Comparison of ENCODE assay signal across 9 cellular contexts in genomic region chr1:100443739-100444571, GRCh38.
DNase-seq lines count a peak whose midpoint lies in the region; ATAC-seq, FAIRE-seq and TF ChIP-seq lines count a peak whose summit lies in the region.
"Had no signal": no experiment of that assay in that cellular context is flagged by ENCODE, and none has a peak within 500 bp of the region (broad histone marks: within the 10 kb centered on the region; RNA-seq: fewer than 3 reads in every experiment).

No MANE protein-coding gene starts in this region.

- DNase-seq in GM18507 (ENCODE audit: extremely low spot score, insufficient read length, low read depth): no peak
- DNase-seq in Peyer's patch: no peak
- DNase-seq in fibroblast of mammary gland (ENCODE audit: low read depth): peak; percentile 35
- peak; percentile 28 to 55 for DNase-seq in stimulated activated naive CD8-positive, alpha-beta T cell treated with anti-CD3 and anti-CD28 coated beads, Interleukin-15, amount 100 ng/mL, for 72 hours
- DNase-seq in DMS 273 treated with DMSO at 0.1 percent for 48 hours (lab: John Stamatoyannopoulos, UW): no peak
- DNase-seq in Caco-2: no peak
- no peak for DNase-seq in DMS153 (lab: John Stamatoyannopoulos, UW)

- peak overlapping the region; percentile 83 to 88 for H3K4me3 Mint-ChIP-seq in stimulated activated naive CD8-positive, alpha-beta T cell treated with anti-CD3 and anti-CD28 coated beads, Interleukin-15, amount 100 ng/mL, for 72 hours
- H3K4me3 Mint-ChIP-seq in Caco-2 (ENCODE audit: unreplicated experiment): no peak overlapping the region

- H3K4me1 ChIP-seq in Peyer's patch (peaks cover 0 to 22% (median 0%) of the 10 kb centered on the region in 4 donors), Caco-2 (peaks cover 32% of the 10 kb centered on the region)

- ATAC-seq in GM21825 (IDR thresholded peaks at IDR 0.05; ENCODE audit: unreplicated experiment): peak; percentile 81
- peak; percentile 88 for ATAC-seq in stimulated activated naive CD8-positive, alpha-beta T cell treated with anti-CD3 and anti-CD28 coated beads, Interleukin-15, amount 100 ng/mL, for 72 hours

- peak overlapping the region; percentile 92 to 97 for H3K27ac Mint-ChIP-seq in stimulated activated naive CD8-positive, alpha-beta T cell treated with anti-CD3 and anti-CD28 coated beads, Interleukin-15, amount 100 ng/mL, for 72 hours
- H3K27ac Mint-ChIP-seq in Caco-2 (ENCODE audit: unreplicated experiment): no peak overlapping the region

- H3K4me3 ChIP-seq in Peyer's patch: no peak overlapping the region
- no peak overlapping the region for H3K4me3 ChIP-seq in fibroblast of mammary gland (ENCODE audit: control insufficient read depth, low read depth, low read length)
- H3K4me3 ChIP-seq in Caco-2 (ENCODE audit: low read depth, low read length): no peak overlapping the region

- BruUV-seq in Caco-2 (replicated peaks; lab: Mats Ljungman, UMichigan): no TSS peak

- H3K36me3 Mint-ChIP-seq in Caco-2 (ENCODE audit: insufficient read depth, unreplicated experiment): no peaks in the 10 kb centered on the region

- no peaks in the 10 kb centered on the region for H3K9me3 Mint-ChIP-seq in stimulated activated naive CD8-positive, alpha-beta T cell treated with anti-CD3 and anti-CD28 coated beads, Interleukin-15, amount 100 ng/mL, for 72 hours
- no peaks in the 10 kb centered on the region for H3K9me3 Mint-ChIP-seq in Caco-2 (ENCODE audit: unreplicated experiment)

- no peaks in the 10 kb centered on the region for H3K9me3 ChIP-seq in Peyer's patch
- no peaks in the 10 kb centered on the region for H3K9me3 ChIP-seq in Caco-2

- intact Hi-C loops in Caco-2 (cut with micrococcal nuclease; ENCODE audit: unreplicated experiment): no loop called here

- peaks cover 78% of the 10 kb centered on the region for H3K4me1 Mint-ChIP-seq in stimulated activated naive CD8-positive, alpha-beta T cell treated with anti-CD3 and anti-CD28 coated beads, Interleukin-15, amount 100 ng/mL, for 72 hours
- peaks cover 21% of the 10 kb centered on the region for H3K4me1 Mint-ChIP-seq in Caco-2 (ENCODE audit: low read depth, unreplicated experiment)

- POLR2A ChIA-PET in Caco-2 (lab: Charles Lee): no interaction called here

- no peak for TF ChIP-seq CTCF in Peyer's patch (IDR thresholded peaks at IDR 0.05)
- TF ChIP-seq CTCF in fibroblast of mammary gland (conservative IDR thresholded peaks at IDR 0.05; ENCODE audit: control insufficient read depth, insufficient read depth, low read depth, low read length): no peak
- TF ChIP-seq CTCF in Caco-2 (IDR thresholded peaks at IDR 0.05; ENCODE audit: insufficient read depth in 1 of 2, low read depth in 1 of 2, low read length in 1 of 2, severe bottlenecking in 1 of 2, unreplicated experiment in 1 of 2): no peak

- H3K27me3 ChIP-seq in Peyer's patch: no peaks in the 10 kb centered on the region
- H3K27me3 ChIP-seq in Caco-2 (replicated peaks; ENCODE audit: control insufficient read depth, insufficient read depth, low read length): no peaks in the 10 kb centered on the region

- FAIRE-seq in GM18507 (lab: Jason Lieb, UNC): peak; percentile 86

- peak overlapping the region; percentile 33 to 67 (median 44) for H3K27ac ChIP-seq in Peyer's patch
- H3K27ac ChIP-seq: KMS-11 had no signal

- H3K36me3 ChIP-seq in Peyer's patch (no peaks in the 10 kb centered on the region), Caco-2 (ENCODE audit: control insufficient read depth, insufficient read depth, low read length) (no peaks in the 10 kb centered on the region)

- TF ChIP-seq POLR2A in Peyer's patch (IDR thresholded peaks at IDR 0.05): no peak

- H3K27me3 Mint-ChIP-seq in stimulated activated naive CD8-positive, alpha-beta T cell treated with anti-CD3 and anti-CD28 coated beads, Interleukin-15, amount 100 ng/mL, for 72 hours: no peaks in the 10 kb centered on the region
- no peaks in the 10 kb centered on the region for H3K27me3 Mint-ChIP-seq in Caco-2 (ENCODE audit: insufficient read depth, unreplicated experiment)

- CTCF ChIA-PET in Caco-2 (lab: Charles Lee): no interaction called here

Comparison
In these comparisons a context has a peak if more than half of its experiments do, and no peak if none do; other contexts are left out.
1. DNase-seq: peak in fibroblast of mammary gland (single experiment) and stimulated activated naive CD8-positive, alpha-beta T cell treated with anti-CD3 and anti-CD28 coated beads, Interleukin-15, amount 100 ng/mL, for 72 hours (2 of 2); none in GM18507 (single experiment), Peyer's patch (0 of 3), DMS 273 treated with DMSO at 0.1 percent for 48 hours (single experiment), Caco-2 (0 of 2) and DMS153 (single experiment).